ENCODE assay signal across 10 cellular contexts in genomic region chr5:139654464-139654863, GRCh38. TPM values are rescaled to one million over a fixed set of nuclear protein-coding genes. Genes with fewer than 3 reads are reported as not detected.
A peak's percentile ranks its signal among the peaks of the same experiment; 100 is the strongest.
DNase-seq lines count a peak whose midpoint lies in the region; ATAC-seq and TF ChIP-seq lines count a peak whose summit lies in the region.
"Had no signal": no experiment of that assay in that cellular context is flagged by ENCODE, and none has a peak within 500 bp of the region (broad histone marks: within the 10 kb centered on the region; RNA-seq: fewer than 3 reads in every experiment).

No MANE protein-coding gene starts in this region.

- CTCF ChIA-PET in activated B cell treated with CpG ODN at 0.5 μM for 24 hours (lab: Charles Lee), result interaction anchor here (1.0 to 9.8 kb wide), 5 partner anchors 13 to 111 kb away, joined by 4 to 169 read pairs (median 8); no protein-coding TSS in a partner anchor

- H3K9ac ChIP-seq in liver (ENCODE audit: low read depth in 1 of 2, low read length in 2 of 2) (no peak overlapping the region), skeletal muscle satellite cell (ENCODE audit: low read depth, low read length) (peak overlapping the region; percentile 80)

- H3K4me3 Mint-ChIP-seq in activated B cell treated with CpG ODN at 0.5 μM for 24 hours, result peak overlapping the region; percentile 53
- H3K4me3 Mint-ChIP-seq: activated CD4-positive, alpha-beta T cell treated with anti-CD3 and anti-CD28 coated beads, Interleukin-2, amount 10 ng/mL, durations not matched to agents 24 days and 14 days; activated naive CD8-positive, alpha-beta T cell treated with anti-CD3 and anti-CD28 coated beads, Interleukin-2, amount 10 ng/mL, durations not matched to agents 7 days and 5 days had no signal

- H3K27me3 ChIP-seq in liver (ENCODE audit: control insufficient read depth in 4 of 4, insufficient read depth in 4 of 4, low read length in 3 of 4), result no peaks in the 10 kb centered on the region
- no peaks in the 10 kb centered on the region for H3K27me3 ChIP-seq in skeletal muscle satellite cell (ENCODE audit: control insufficient read depth, insufficient read depth, low read length)

- H3K27ac ChIP-seq in liver (ENCODE audit: low read depth in 1 of 2, low read length in 2 of 2), result peak overlapping the region; percentile 93 to 96

- no peaks in the 10 kb centered on the region for H3K9me3 Mint-ChIP-seq in activated B cell treated with CpG ODN at 0.5 μM for 24 hours
- H3K9me3 Mint-ChIP-seq: activated CD4-positive, alpha-beta T cell treated with anti-CD3 and anti-CD28 coated beads, Interleukin-2, amount 10 ng/mL, durations not matched to agents 24 days and 14 days; activated naive CD8-positive, alpha-beta T cell treated with anti-CD3 and anti-CD28 coated beads, Interleukin-2, amount 10 ng/mL, durations not matched to agents 7 days and 5 days had no signal

- TF ChIP-seq RAD21 in liver (IDR thresholded peaks at IDR 0.05), result no peak

- no peak for ATAC-seq in activated B cell treated with CpG ODN at 0.5 μM for 24 hours (ENCODE audit: low read depth)

- DNase-seq in GM12865 (ENCODE audit: low read depth) (peak; percentile 37), activated B cell treated with CpG ODN at 0.5 μM for 24 hours (no peak), NCI-H2196 (lab: John Stamatoyannopoulos, UW; ENCODE audit: unreplicated experiment) (no peak), SIG-M5 (lab: John Stamatoyannopoulos, UW) (no peak)
- no peak for DNase-seq in stimulated activated CD4-positive, alpha-beta T cell treated with anti-CD3 and anti-CD28 coated beads, Interleukin-2, amount 100 ng/mL, for 48 hours
- DNase-seq in stimulated activated CD4-positive, alpha-beta T cell treated with anti-CD3 and anti-CD28 coated beads, Interleukin-4, amount 100 ng/mL, for 4 hours, result no peak
- DNase-seq: activated CD4-positive, alpha-beta T cell treated with anti-CD3 and anti-CD28 coated beads, Interleukin-2, amount 10 ng/mL, durations not matched to agents 24 days and 14 days; activated naive CD8-positive, alpha-beta T cell treated with anti-CD3 and anti-CD28 coated beads, Interleukin-2, amount 10 ng/mL, durations not matched to agents 7 days and 5 days had no signal

- POLR2A ChIA-PET in activated B cell treated with CpG ODN at 0.5 μM for 24 hours (lab: Charles Lee), result interaction anchor here (1.0 to 16.5 kb wide), 5 partner anchors 11 to 57 kb away, joined by 3 to 772 read pairs (median 10); no protein-coding TSS in a partner anchor

- peak overlapping the region; percentile 92 for H3K4me2 ChIP-seq in skeletal muscle satellite cell (ENCODE audit: low read length)

- peaks cover 54 to 92% (median 77%) of the 10 kb centered on the region in 4 donors for H3K4me1 ChIP-seq in liver (ENCODE audit: control insufficient read depth in 4 of 4, insufficient read depth in 4 of 4, low read length in 3 of 4)
- peaks cover 83% of the 10 kb centered on the region for H3K4me1 ChIP-seq in skeletal muscle satellite cell (ENCODE audit: control insufficient read depth, insufficient read depth, low read length)

- H3K4me3 ChIP-seq in GM12865 (ENCODE audit: low read depth, low read length) (no peak overlapping the region), liver (ENCODE audit: low read depth in 1 of 3, low read length in 3 of 3) (no peak overlapping the region), skeletal muscle satellite cell (ENCODE audit: low read length) (peak overlapping the region; percentile 92)

- peaks cover 92% of the 10 kb centered on the region for H3K4me1 Mint-ChIP-seq in activated B cell treated with CpG ODN at 0.5 μM for 24 hours

- H3K9me3 ChIP-seq in liver (ENCODE audit: control insufficient read depth in 4 of 4, low read length in 3 of 4) (no peaks in the 10 kb centered on the region), skeletal muscle satellite cell (replicated peaks; ENCODE audit: low read length) (no peaks in the 10 kb centered on the region)

- 59% methylated on average over 3 of the region's 3 CpGs for WGBS in liver

- H3K27me3 Mint-ChIP-seq in activated B cell treated with CpG ODN at 0.5 μM for 24 hours, result no peaks in the 10 kb centered on the region

- intact Hi-C loops in activated B cell treated with CpG ODN at 0.5 μM for 24 hours (cut with micrococcal nuclease), result loop anchor here (1.0 kb wide), 1 partner anchor 16 kb away; no protein-coding TSS in a partner anchor

- H3K36me3 Mint-ChIP-seq in activated B cell treated with CpG ODN at 0.5 μM for 24 hours (ENCODE audit: low read depth), result peaks cover 17% of the 10 kb centered on the region
- H3K36me3 Mint-ChIP-seq: activated naive CD8-positive, alpha-beta T cell treated with anti-CD3 and anti-CD28 coated beads, Interleukin-2, amount 10 ng/mL, durations not matched to agents 7 days and 5 days had no signal

- no peak for TF ChIP-seq CTCF in GM12865 (IDR thresholded peaks at IDR 0.05; ENCODE audit: insufficient read depth, low read depth, low read length, missing control alignments)
- TF ChIP-seq CTCF in activated B cell treated with CpG ODN at 0.5 μM for 24 hours (IDR thresholded peaks at IDR 0.05), result no peak
- no peak for TF ChIP-seq CTCF in liver (IDR thresholded peaks at IDR 0.05; ENCODE audit: low read depth, low read length, missing input control)

- no peaks in the 10 kb centered on the region for H3K36me3 ChIP-seq in liver (ENCODE audit: control insufficient read depth in 4 of 4, insufficient read depth in 3 of 4, low read depth in 1 of 4, low read length in 3 of 4)
- H3K36me3 ChIP-seq in skeletal muscle satellite cell (ENCODE audit: insufficient read depth, low read length), result peaks cover 11% of the 10 kb centered on the region

- peak overlapping the region; percentile 85 for H3K27ac Mint-ChIP-seq in activated B cell treated with CpG ODN at 0.5 μM for 24 hours
- H3K27ac Mint-ChIP-seq: activated CD4-positive, alpha-beta T cell treated with anti-CD3 and anti-CD28 coated beads, Interleukin-2, amount 10 ng/mL, durations not matched to agents 24 days and 14 days; activated naive CD8-positive, alpha-beta T cell treated with anti-CD3 and anti-CD28 coated beads, Interleukin-2, amount 10 ng/mL, durations not matched to agents 7 days and 5 days had no signal

TF ChIP-seq in liver, 16 proteins besides CTCF, POLR2A, EP300 and RAD21:
- TF ChIP-seq TAF1 (conservative IDR thresholded peaks at IDR 0.05), result no peak
- TF ChIP-seq MAX (IDR thresholded peaks at IDR 0.05), result no peak
- no peak for TF ChIP-seq RXRA (IDR thresholded peaks at IDR 0.05)
- TF ChIP-seq FOXA1 (IDR thresholded peaks at IDR 0.05), result no peak
- TF ChIP-seq HNF4A (conservative IDR thresholded peaks at IDR 0.05), result peak in 1 of 2 donors; percentile 1
- no peak for TF ChIP-seq FOXA2 (IDR thresholded peaks at IDR 0.05)

RNA-seq across cellular contexts. Expression of gene CXXC5, which starts 6.3 kb away (rescaled TPM):
- total RNA-seq in activated B cell treated with CpG ODN at 0.5 μM for 24 hours (94.9 and 115 TPM in 2 replicates), liver (10 to 100 TPM; 59.1 to 78.6 TPM)
- polyA plus RNA-seq in liver, result 10 to 100 TPM; 40.6 to 70.0 TPM
- total RNA-seq in skeletal muscle satellite cell (2012; rRNA removed), result 101 and 157 TPM in 2 replicates
